Comparison of ENCODE assay signal across 29 cellular contexts in the genomic region with DNA sequence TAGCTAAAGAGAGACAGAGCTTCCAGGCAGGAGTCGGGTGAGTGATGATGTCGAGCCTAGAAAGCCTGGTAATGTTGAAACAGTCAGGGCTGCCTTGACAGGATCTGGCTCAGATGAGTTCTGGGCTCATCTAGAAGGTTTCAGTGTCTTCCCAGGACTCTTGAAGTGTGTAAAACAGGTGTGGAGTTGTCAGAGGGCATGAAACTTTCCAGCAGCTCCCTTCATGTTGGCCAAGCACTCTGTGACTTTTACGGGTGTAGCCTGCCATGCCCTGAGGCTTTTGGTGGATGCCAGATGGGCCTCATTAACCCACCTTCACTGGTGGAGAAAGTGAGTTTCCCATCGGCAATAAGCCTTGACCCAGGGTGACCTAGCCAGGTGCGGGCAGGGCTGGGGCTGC.
DNase-seq lines count a peak whose midpoint lies in the region; ATAC-seq and TF ChIP-seq lines count a peak whose summit lies in the region.
"Had no signal": no experiment of that assay in that cellular context is flagged by ENCODE, and none has a peak within 500 bp of the region (broad histone marks: within the 10 kb centered on the region; RNA-seq: fewer than 3 reads in every experiment).

No MANE protein-coding gene starts in this region.

- H3K36me3 ChIP-seq in MM.1S (replicated peaks; ENCODE audit: insufficient read depth, low read length) = no peaks in the 10 kb centered on the region
- H3K36me3 ChIP-seq: tibial nerve had no signal

- H3F3A ChIP-seq in MM.1S (ENCODE audit: insufficient read depth, low read length) = 0 out of 2 replicates have a peak, but pooled peaks cover 8% of the 10 kb centered on the region

- H3K79me2 ChIP-seq in MM.1S (ENCODE audit: low read length) = no peaks in the 10 kb centered on the region

- H3K4me2 ChIP-seq in MM.1S (ENCODE audit: low read depth, low read length) = no peak overlapping the region

- H3K4me3 Mint-ChIP-seq in natural killer cell treated with Interleukin-12 subunit alpha and Interleukin-12 subunit beta and Interleukin-15 and Interleukin-18, amount 100 ng/mL, for 72 hours = no peak overlapping the region
- H3K4me3 Mint-ChIP-seq: brain; mesothelial cell of epicardium; natural killer cell; stimulated activated naive CD8-positive, alpha-beta T cell treated with anti-CD3 and anti-CD28 coated beads, Interleukin-15, amount 100 ng/mL, for 72 hours had no signal

- no peaks in the 10 kb centered on the region for H3K9me3 Mint-ChIP-seq in natural killer cell treated with Interleukin-12 subunit alpha and Interleukin-12 subunit beta and Interleukin-15 and Interleukin-18, amount 100 ng/mL, for 72 hours
- H3K9me3 Mint-ChIP-seq: mesothelial cell of epicardium, natural killer cell had no signal

- no peaks in the 10 kb centered on the region for H4K20me1 ChIP-seq in MM.1S (ENCODE audit: insufficient read depth, low read length)

- H3K36me3 Mint-ChIP-seq in natural killer cell treated with Interleukin-12 subunit alpha and Interleukin-12 subunit beta and Interleukin-15 and Interleukin-18, amount 100 ng/mL, for 72 hours = no peaks in the 10 kb centered on the region
- H3K36me3 Mint-ChIP-seq: natural killer cell had no signal

- no peak overlapping the region for H3K9ac ChIP-seq in MM.1S (ENCODE audit: low read length)

- H3K4me3 ChIP-seq in MM.1S (ENCODE audit: low read length) = no peak overlapping the region
- no peak overlapping the region for H3K4me3 ChIP-seq in epithelial cell of esophagus (ENCODE audit: low read length)
- H3K4me3 ChIP-seq: tibial nerve had no signal

- H2AFZ ChIP-seq in MM.1S (ENCODE audit: low read length) = no peak overlapping the region

- H3K27me3 Mint-ChIP-seq in natural killer cell treated with Interleukin-12 subunit alpha and Interleukin-12 subunit beta and Interleukin-15 and Interleukin-18, amount 100 ng/mL, for 72 hours = peaks cover 0 to 10% of the 10 kb centered on the region in 2 donors
- H3K27me3 Mint-ChIP-seq: stimulated activated naive CD8-positive, alpha-beta T cell treated with anti-CD3 and anti-CD28 coated beads, Interleukin-15, amount 100 ng/mL, for 72 hours had no signal

- H3K27me3 ChIP-seq in MM.1S (replicated peaks; ENCODE audit: insufficient read depth, low read length) = no peaks in the 10 kb centered on the region
- H3K27me3 ChIP-seq: tibial nerve had no signal

- TF ChIP-seq CTCF in MM.1S (IDR thresholded peaks at IDR 0.05; ENCODE audit: low read length) = no peak
- no peak for TF ChIP-seq CTCF in epithelial cell of esophagus (IDR thresholded peaks at IDR 0.05; ENCODE audit: insufficient read depth, low read depth, low read length, missing control alignments)
- no peak for TF ChIP-seq CTCF in omental fat pad (IDR thresholded peaks at IDR 0.05)

- H3K9me2 ChIP-seq in MM.1S (replicated peaks; ENCODE audit: insufficient read depth, low read length) = no peaks in the 10 kb centered on the region

- DNase-seq in DMS 273 (lab: John Stamatoyannopoulos, UW; ENCODE audit: unreplicated experiment) = peak; percentile 37
- DNase-seq in DMS 273 treated with DMSO at 0.1 percent for 48 hours (lab: John Stamatoyannopoulos, UW) = no peak
- DNase-seq in MM.1S = peak; percentile 15
- DNase-seq in epithelial cell of esophagus (ENCODE audit: low read depth) = peak; percentile 13
- peak; percentile 30 for DNase-seq in renal cortical epithelial cell (ENCODE audit: low read depth)
- DNase-seq in omental fat pad (ENCODE audit: low spot score) = no peak
- no peak for DNase-seq in AG08396 (ENCODE audit: low spot score)
- no peak for DNase-seq in natural killer cell treated with Interleukin-12 subunit alpha and Interleukin-12 subunit beta and Interleukin-15 and Interleukin-18, amount 100 ng/mL, for 72 hours (ENCODE audit: low spot score)
- DNase-seq: activated CD4-positive, alpha-beta T cell treated with anti-CD3 and anti-CD28 coated beads, Interleukin-2, amount 50 U/mL, for 1 hour; activated effector memory CD4-positive, alpha-beta T cell treated with Interleukin-2 at 50 U/mL for 16 hours; AML-193; DND-41; effector CD8-positive, alpha-beta T cell; erythroblast; hypothalamus; MV-4-11; natural killer cell; NCI-H1694; NCI-H2171; NCI-H524; stimulated activated CD4-positive, alpha-beta T cell treated with anti-CD3 and anti-CD28 coated beads, Interleukin-15, amount 100 ng/mL, for 24 hours; stimulated activated naive CD8-positive, alpha-beta T cell treated with anti-CD3 and anti-CD28 coated beads, Interleukin-15, amount 100 ng/mL, for 72 hours had no signal

- H3K4me1 ChIP-seq in MM.1S (ENCODE audit: low read length) = peaks cover 25% of the 10 kb centered on the region

- peak overlapping the region in 1 of 2 donors; percentile 21 for H3K27ac Mint-ChIP-seq in natural killer cell treated with Interleukin-12 subunit alpha and Interleukin-12 subunit beta and Interleukin-15 and Interleukin-18, amount 100 ng/mL, for 72 hours
- H3K27ac Mint-ChIP-seq: mesothelial cell of epicardium, natural killer cell had no signal

- no peak for ATAC-seq in omental fat pad (ENCODE audit: low FRiP score)
- no peak for ATAC-seq in natural killer cell treated with Interleukin-12 subunit alpha and Interleukin-12 subunit beta and Interleukin-15 and Interleukin-18, amount 100 ng/mL, for 72 hours
- ATAC-seq: left lobe of liver; sciatic nerve; stimulated activated naive CD8-positive, alpha-beta T cell treated with anti-CD3 and anti-CD28 coated beads, Interleukin-15, amount 100 ng/mL, for 72 hours had no signal

- no peak overlapping the region for H3K27ac ChIP-seq in MM.1S (ENCODE audit: low read length)
- H3K27ac ChIP-seq: 22Rv1, tibial nerve, VCaP had no signal

- peaks cover 5 to 20% of the 10 kb centered on the region in 2 donors for H3K4me1 Mint-ChIP-seq in natural killer cell treated with Interleukin-12 subunit alpha and Interleukin-12 subunit beta and Interleukin-15 and Interleukin-18, amount 100 ng/mL, for 72 hours (ENCODE audit: low read depth in 2 of 2)

- no peaks in the 10 kb centered on the region for H3K9me3 ChIP-seq in MM.1S (replicated peaks; ENCODE audit: insufficient read depth, low read length)
- H3K9me3 ChIP-seq: tibial nerve had no signal

Comparison
In these comparisons a context has a peak if more than half of its experiments do, and no peak if none do; other contexts are left out.
1. DNase-seq: peak in DMS 273 (single experiment), MM.1S (single experiment), epithelial cell of esophagus (single experiment) and renal cortical epithelial cell (single experiment); none in DMS 273 treated with DMSO at 0.1 percent for 48 hours (single experiment), omental fat pad (single experiment), AG08396 (single experiment) and natural killer cell treated with Interleukin-12 subunit alpha and Interleukin-12 subunit beta and Interleukin-15 and Interleukin-18, amount 100 ng/mL, for 72 hours (single experiment).